ENCODE assay signal across 16 cellular contexts in the genomic region with DNA sequence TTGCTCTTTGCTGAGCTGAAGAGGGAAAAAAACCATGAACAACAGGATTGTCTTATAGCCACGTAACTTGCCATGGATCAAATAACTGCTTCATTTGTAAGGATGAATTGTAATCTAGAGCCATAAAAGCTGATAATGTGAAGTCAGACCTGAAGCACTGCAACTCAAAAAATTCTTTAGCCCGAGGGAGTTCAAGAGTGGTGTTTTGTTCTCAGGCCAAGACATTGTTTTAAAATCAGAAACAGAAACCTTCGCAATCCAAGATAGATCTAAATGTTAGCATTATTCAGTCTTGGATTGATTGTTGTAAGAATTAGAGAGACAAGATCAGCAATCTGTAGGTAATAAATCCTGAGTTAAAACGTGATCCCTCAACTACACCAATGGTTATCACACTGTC. TPM values are rescaled to one million over a fixed set of nuclear protein-coding genes. Genes with fewer than 3 reads are reported as not detected.
"Had no signal": no experiment of that assay in that cellular context is flagged by ENCODE, and none has a peak within 500 bp of the region (broad histone marks: within the 10 kb centered on the region; RNA-seq: fewer than 3 reads in every experiment).

A gene (minus strand): TSS at position 24 of the 400 bp plus-strand sequence. CDS start 170 bp downstream, outside the sequence.

- H3K27me3 ChIP-seq: right atrium auricular region, tibial nerve, vagina had no signal

- H3K36me3 ChIP-seq: heart right ventricle, left ventricle myocardium inferior, right atrium auricular region, tibial nerve, vagina had no signal

- DNase-seq: activated effector memory CD4-positive, alpha-beta T cell treated with anti-CD3 and anti-CD28 coated beads, Interleukin-2, amount 50 U/mL, for 16 hours; activated T-cell treated with anti-CD3 and anti-CD28 coated beads, Interleukin-2, amount 50 U/mL, for 24 hours; amygdala; dermis blood vessel endothelial cell; heart right ventricle; kidney; left ventricle myocardium inferior; mesendoderm had no signal

- H3K9me3 ChIP-seq: heart right ventricle, left ventricle myocardium inferior, right atrium auricular region, tibial nerve, vagina had no signal

- H3K4me3 ChIP-seq: heart right ventricle, left ventricle myocardium inferior, right atrium auricular region, smooth muscle cell, tibial nerve, vagina had no signal

- H3K4me2 ChIP-seq: smooth muscle cell had no signal

- H3K27ac ChIP-seq: heart right ventricle, left ventricle myocardium inferior, right atrium auricular region, tibial nerve, vagina had no signal

- H3K4me1 ChIP-seq: heart right ventricle, left ventricle myocardium inferior, right atrium auricular region, tibial nerve, vagina had no signal

RNA-seq across cellular contexts. Expression of the gene that starts here (rescaled TPM):
- total RNA-seq: activated naive CD4-positive, alpha-beta T cell treated with anti-CD3 and anti-CD28 coated beads, Interleukin-2, amount 50 U/mL, for 72 hours; cerebellum; epithelial cell of proximal tubule; kidney; left ventricle myocardium inferior; neural crest cell; smooth muscle cell; vagina had no signal
